ENCODE assay signal across 13 cellular contexts in genomic region chr17:50218071-50218759, GRCh38. TPM values are rescaled to one million over a fixed set of nuclear protein-coding genes. Genes with fewer than 3 reads are reported as not detected.
DNase-seq lines count a peak whose midpoint lies in the region; ATAC-seq and TF ChIP-seq lines count a peak whose summit lies in the region.
"Had no signal": no experiment of that assay in that cellular context is flagged by ENCODE, and none has a peak within 500 bp of the region (broad histone marks: within the 10 kb centered on the region; RNA-seq: fewer than 3 reads in every experiment).

No MANE protein-coding gene starts in this region.

- CTCF ChIA-PET in CD8-positive, alpha-beta T cell (lab: Charles Lee) = interaction anchor here (1.5 kb wide), 1 partner anchor 54 kb away, joined by 3 read pairs; no protein-coding TSS in a partner anchor

- POLR2A ChIA-PET in CD8-positive, alpha-beta T cell (lab: Charles Lee) = no interaction called here

- no peak overlapping the region for H3K27ac Mint-ChIP-seq in CD8-positive, alpha-beta T cell
- H3K27ac Mint-ChIP-seq: T-cell had no signal

- H3K4me3 ChIP-seq in ACC112 (ENCODE audit: low read depth, low read length) (peak overlapping the region; percentile 69), ascending aorta (no peak overlapping the region), rectal smooth muscle tissue (ENCODE audit: low read length) (no peak overlapping the region)
- no peak overlapping the region for H3K4me3 ChIP-seq in CD8-positive, alpha-beta T cell (ENCODE audit: low read depth, low read length)

- H3K4me3 Mint-ChIP-seq in CD8-positive, alpha-beta T cell = no peak overlapping the region
- H3K4me3 Mint-ChIP-seq: T-cell had no signal

- H2AFZ ChIP-seq in ACC112 (ENCODE audit: low read length, unreplicated experiment) = peak overlapping the region; percentile 58

- H3K4me1 Mint-ChIP-seq in CD8-positive, alpha-beta T cell (ENCODE audit: low read depth) = peaks cover 5% of the 10 kb centered on the region

- H3K36me3 ChIP-seq in ACC112 (ENCODE audit: insufficient read depth, low read length) (no peaks in the 10 kb centered on the region), ascending aorta (no peaks in the 10 kb centered on the region), rectal smooth muscle tissue (ENCODE audit: control insufficient read depth, insufficient read depth, low read length) (no peaks in the 10 kb centered on the region)
- no peaks in the 10 kb centered on the region for H3K36me3 ChIP-seq in CD8-positive, alpha-beta T cell (ENCODE audit: insufficient read depth, low read length)

- intact Hi-C loops in ascending aorta (cut with DNase I) (no loop called here), Right ventricle myocardium superior (cut with DNase I) (no loop called here)
- intact Hi-C loops in CD8-positive, alpha-beta T cell (cut with DNase I, micrococcal nuclease) = no loop called here

- H3K9ac ChIP-seq in rectal smooth muscle tissue (ENCODE audit: low read length) = no peak overlapping the region

- peaks cover 63% of the 10 kb centered on the region for H3K4me1 ChIP-seq in ACC112 (ENCODE audit: control insufficient read depth, insufficient read depth, low read length, unreplicated experiment)
- peaks cover 21 to 54% of the 10 kb centered on the region in 2 donors for H3K4me1 ChIP-seq in ascending aorta
- H3K4me1 ChIP-seq in rectal smooth muscle tissue (ENCODE audit: control insufficient read depth, insufficient read depth, low read length) = peaks cover 21% of the 10 kb centered on the region
- peaks cover 2% of the 10 kb centered on the region for H3K4me1 ChIP-seq in CD8-positive, alpha-beta T cell (ENCODE audit: insufficient read depth, low read length)

- peaks cover 5% of the 10 kb centered on the region for H3K27me3 Mint-ChIP-seq in CD8-positive, alpha-beta T cell (ENCODE audit: low read depth)

- peak; percentile 70 for ATAC-seq in Right ventricle myocardium superior (ENCODE audit: poor library complexity)
- ATAC-seq in CD8-positive, alpha-beta T cell = no peak
- ATAC-seq: T-cell had no signal

- TF ChIP-seq CTCF in ascending aorta (IDR thresholded peaks at IDR 0.05) = no peak
- no peak for TF ChIP-seq CTCF in CD8-positive, alpha-beta T cell (IDR thresholded peaks at IDR 0.05)

- H3K9me3 ChIP-seq in ascending aorta = no peaks in the 10 kb centered on the region
- no peaks in the 10 kb centered on the region for H3K9me3 ChIP-seq in CD8-positive, alpha-beta T cell (ENCODE audit: low read length)

- DNase-seq in ascending aorta (ENCODE audit: low spot score in 2 of 2) (no peak), Right ventricle myocardium superior (no peak), NCI-H2029 treated with DMSO at 0.1 percent for 48 hours (lab: John Stamatoyannopoulos, UW) (no peak), AG08396 (ENCODE audit: low spot score) (no peak), NOMO-1 treated with DMSO at 0.1 percent for 48 hours (lab: John Stamatoyannopoulos, UW; ENCODE audit: unreplicated experiment) (no peak)
- DNase-seq in CD8-positive, alpha-beta T cell = no peak
- DNase-seq: activated CD8-positive, alpha-beta memory T cell treated with anti-CD3 and anti-CD28 coated beads for 24 hours; DMS79; NCI-H1092 treated with DMSO at 0.1 percent for 48 hours; retina; T-cell had no signal

- no peaks in the 10 kb centered on the region for H3K9me3 Mint-ChIP-seq in CD8-positive, alpha-beta T cell
- H3K9me3 Mint-ChIP-seq: T-cell had no signal

- no peaks in the 10 kb centered on the region for H3K36me3 Mint-ChIP-seq in CD8-positive, alpha-beta T cell
- H3K36me3 Mint-ChIP-seq: T-cell had no signal

- H3K79me2 ChIP-seq in ACC112 (ENCODE audit: control insufficient read depth, insufficient read depth, low read length, unreplicated experiment) = peaks cover 2% of the 10 kb centered on the region

- H3K27me3 ChIP-seq in ACC112 (ENCODE audit: insufficient read depth, low read length) = no peaks in the 10 kb centered on the region
- no peaks in the 10 kb centered on the region for H3K27me3 ChIP-seq in ascending aorta
- H3K27me3 ChIP-seq in rectal smooth muscle tissue (ENCODE audit: control insufficient read depth, insufficient read depth, low read length) = no peaks in the 10 kb centered on the region
- no peaks in the 10 kb centered on the region for H3K27me3 ChIP-seq in CD8-positive, alpha-beta T cell (ENCODE audit: insufficient read depth, low read length)

- H3K27ac ChIP-seq in ACC112 (ENCODE audit: low read depth, low read length) = peak overlapping the region; percentile 100
- H3K27ac ChIP-seq in ascending aorta = peak overlapping the region; percentile 87 to 90
- peak overlapping the region; percentile 21 for H3K27ac ChIP-seq in rectal smooth muscle tissue (ENCODE audit: low read depth, low read length)
- H3K27ac ChIP-seq in CD8-positive, alpha-beta T cell (ENCODE audit: low read depth, low read length) = no peak overlapping the region

RNA-seq across cellular contexts. Expression of gene COL1A1, which starts 16.8 kb away (rescaled TPM):
- total RNA-seq in ascending aorta (547 TPM), Right ventricle myocardium superior (28.1 TPM)
- total RNA-seq in CD8-positive, alpha-beta T cell = 10 to 100 TPM; 37.2 to 43.8 TPM

RNA-seq across cellular contexts. Expression of gene SGCA, which starts 52.4 kb away (rescaled TPM):
- total RNA-seq in ascending aorta (78.5 TPM), Right ventricle myocardium superior (135 TPM)
- under 1 TPM in 1 of 2 experiments, not detected in 1; 0.25 TPM for total RNA-seq in CD8-positive, alpha-beta T cell

RNA-seq across cellular contexts. Expression of gene TMEM92, which starts 56.1 kb away (rescaled TPM):
- total RNA-seq in ascending aorta (not detected), Right ventricle myocardium superior (not detected)
- total RNA-seq in CD8-positive, alpha-beta T cell = not detected
- total RNA-seq: T-cell had no signal

Comparison
In these comparisons a context has a peak if more than half of its experiments do, and no peak if none do; other contexts are left out.
1. RNA of gene COL1A1, which starts 16.8 kb away (total RNA-seq): 547 TPM in ascending aorta (single experiment); 37.2 to 43.8 TPM in CD8-positive, alpha-beta T cell and 28.1 TPM in Right ventricle myocardium superior (single experiment); every median in the first group is over 10 times any median in the second.
2. RNA of gene SGCA, which starts 52.4 kb away (total RNA-seq): 135 TPM in Right ventricle myocardium superior (single experiment) and 78.5 TPM in ascending aorta (single experiment); 0.25 TPM in CD8-positive, alpha-beta T cell; every median in the first group is over 10 times any median in the second.